In genomic region chr15:45168286-45168685, GRCh38 we compare ENCODE assay signal across 1 cellular context.
TF ChIP-seq lines count a peak whose summit lies in the region.

No MANE protein-coding gene starts in this region.

TF ChIP-seq in GM23338, 12 proteins besides CTCF, POLR2A, EP300 and RAD21 (continued from another document):
- TF ChIP-seq ZNF462 (CRISPR knock-in tag; IDR thresholded peaks at IDR 0.05): no peak
